18 cellular contexts compared by ENCODE assay signal in genomic region chr14:71967709-71968108, GRCh38.
"Had no signal": no experiment of that assay in that cellular context is flagged by ENCODE, and none has a peak within 500 bp of the region (broad histone marks: within the 10 kb centered on the region; RNA-seq: fewer than 3 reads in every experiment).

No MANE protein-coding gene starts in this region.

- DNase-seq: activated B cell treated with CpG ODN at 0.5 μM for 24 hours; activated CD4-positive, alpha-beta T cell treated with anti-CD3 and anti-CD28 coated beads for 48 hours; activated CD8-positive, alpha-beta memory T cell treated with anti-CD3 and anti-CD28 coated beads, Interleukin-2, amount 50 U/mL, for 48 hours; activated effector memory CD4-positive, alpha-beta T cell treated with Interleukin-2 at 50 U/mL for 16 hours; activated naive CD4-positive, alpha-beta T cell treated with anti-CD3 and anti-CD28 coated beads, Interleukin-2, amount 50 U/mL, for 16 hours; body of pancreas; heart right ventricle; islet precursor cell; left cardiac atrium; midbrain; natural killer cell; small intestine; stimulated activated CD4-positive, alpha-beta T cell treated with anti-CD3 and anti-CD28 coated beads, Interleukin-2, amount 100 ng/mL, for 24 hours; stimulated activated naive CD4-positive, alpha-beta T cell treated with Interleukin-2 at 50 U/mL for 16 hours; T-helper 17 cell; tibial artery had no signal

- H3K4me1 Mint-ChIP-seq: activated B cell treated with CpG ODN at 0.5 μM for 24 hours, natural killer cell, T-helper 17 cell had no signal

- H3K4me1 ChIP-seq: body of pancreas had no signal

- H3K36me3 ChIP-seq: cardiac muscle cell, heart right ventricle, tibial artery had no signal

- H3K27ac ChIP-seq: body of pancreas, cardiac muscle cell, heart right ventricle, tibial artery had no signal

- H3K9me3 ChIP-seq: body of pancreas, tibial artery had no signal

- H3K9me3 Mint-ChIP-seq: activated B cell treated with CpG ODN at 0.5 μM for 24 hours, natural killer cell had no signal

- ATAC-seq: body of pancreas, heart right ventricle, left cardiac atrium, natural killer cell, sciatic nerve, T-helper 17 cell had no signal

- H3K4me3 ChIP-seq: body of pancreas, cardiac muscle cell, heart right ventricle, tibial artery had no signal

- H3K27me3 ChIP-seq: body of pancreas, cardiac muscle cell, heart right ventricle, tibial artery had no signal

- H3K27ac Mint-ChIP-seq: activated B cell treated with CpG ODN at 0.5 μM for 24 hours, natural killer cell, T-helper 17 cell had no signal

- H3K36me3 Mint-ChIP-seq: natural killer cell had no signal

- H3K4me3 Mint-ChIP-seq: activated B cell treated with CpG ODN at 0.5 μM for 24 hours, natural killer cell, T-helper 17 cell had no signal
